ENCODE assay signal across 1 cellular context in genomic region chr18:57630002-57630758, GRCh38.
A peak's percentile ranks its signal among the peaks of the same experiment; 100 is the strongest.
TF ChIP-seq lines count a peak whose summit lies in the region.

No MANE protein-coding gene starts in this region.

TF ChIP-seq in WTC11, 78 proteins besides CTCF, POLR2A, EP300 and RAD21 (continued from another document and continues in another):
- TF ChIP-seq ZNF425 (CRISPR knock-in tag; conservative IDR thresholded peaks at IDR 0.05) (no peak), TCF7 (CRISPR knock-in tag; IDR thresholded peaks at IDR 0.05; ENCODE audit: low read depth) (no peak), IRF2 (CRISPR knock-in tag; IDR thresholded peaks at IDR 0.05; ENCODE audit: borderline replicate concordance, low read depth) (no peak), EMX1 (CRISPR knock-in tag; IDR thresholded peaks at IDR 0.05) (0 out of 2 replicates have a peak, but pooled peaks have one; percentile 46), GTF2I (CRISPR knock-in tag; conservative IDR thresholded peaks at IDR 0.05) (0 out of 2 replicates have a peak, but pooled peaks have one; percentile 15), HMGXB4 (CRISPR knock-in tag; IDR thresholded peaks at IDR 0.05) (peak; percentile 81), ATF3 (CRISPR knock-in tag; conservative IDR thresholded peaks at IDR 0.05) (no peak), JUN (CRISPR knock-in tag; IDR thresholded peaks at IDR 0.05) (no peak), TEAD4 (CRISPR knock-in tag; IDR thresholded peaks at IDR 0.05) (no peak), SOX15 (CRISPR knock-in tag; IDR thresholded peaks at IDR 0.05) (no peak), FOXJ3 (CRISPR knock-in tag; IDR thresholded peaks at IDR 0.05; ENCODE audit: borderline replicate concordance) (no peak), ZNF232 (CRISPR knock-in tag; IDR thresholded peaks at IDR 0.05) (peak; percentile 72; the same call in 1 of the 2 replicates), PRDM15 (CRISPR knock-in tag; IDR thresholded peaks at IDR 0.05) (no peak), RELA (CRISPR knock-in tag; IDR thresholded peaks at IDR 0.05; ENCODE audit: borderline replicate concordance) (no peak), ATF6 (CRISPR knock-in tag; IDR thresholded peaks at IDR 0.05) (no peak), ZNF317 (CRISPR knock-in tag; IDR thresholded peaks at IDR 0.05; ENCODE audit: borderline replicate concordance, low read depth) (no peak), E2F4 (CRISPR knock-in tag; IDR thresholded peaks at IDR 0.05; ENCODE audit: borderline replicate concordance, low read depth) (no peak), SP1 (CRISPR knock-in tag; conservative IDR thresholded peaks at IDR 0.05) (peak; percentile 53; the same call in 1 of the 2 replicates), PREB (CRISPR knock-in tag; IDR thresholded peaks at IDR 0.05; ENCODE audit: borderline replicate concordance) (no peak), NR1H2 (CRISPR knock-in tag; IDR thresholded peaks at IDR 0.05) (no peak), ETV6 (CRISPR knock-in tag; IDR thresholded peaks at IDR 0.05) (peak; percentile 89), AFF4 (CRISPR knock-in tag; IDR thresholded peaks at IDR 0.05; ENCODE audit: borderline replicate concordance) (no peak), SMAD4 (CRISPR knock-in tag; IDR thresholded peaks at IDR 0.05) (no peak), ZNF532 (CRISPR knock-in tag; IDR thresholded peaks at IDR 0.05; ENCODE audit: borderline replicate concordance) (no peak), ESRRA (CRISPR knock-in tag; IDR thresholded peaks at IDR 0.05; ENCODE audit: borderline replicate concordance) (peak; percentile 42; the same call in 1 of the 2 replicates), ZNF416 (CRISPR knock-in tag; IDR thresholded peaks at IDR 0.05) (no peak), MLX (CRISPR knock-in tag; IDR thresholded peaks at IDR 0.05) (no peak), RORB (CRISPR knock-in tag; IDR thresholded peaks at IDR 0.05) (no peak), ELF4 (CRISPR knock-in tag; IDR thresholded peaks at IDR 0.05; ENCODE audit: low read depth) (no peak), NR2C2 (CRISPR knock-in tag; IDR thresholded peaks at IDR 0.05) (no peak), IRF1 (CRISPR knock-in tag; IDR thresholded peaks at IDR 0.05) (no peak), USF1 (CRISPR knock-in tag; IDR thresholded peaks at IDR 0.05) (peak; percentile 50; the same call in 1 of the 2 replicates)
